ENCODE assay signal across 19 cellular contexts in the genomic region with DNA sequence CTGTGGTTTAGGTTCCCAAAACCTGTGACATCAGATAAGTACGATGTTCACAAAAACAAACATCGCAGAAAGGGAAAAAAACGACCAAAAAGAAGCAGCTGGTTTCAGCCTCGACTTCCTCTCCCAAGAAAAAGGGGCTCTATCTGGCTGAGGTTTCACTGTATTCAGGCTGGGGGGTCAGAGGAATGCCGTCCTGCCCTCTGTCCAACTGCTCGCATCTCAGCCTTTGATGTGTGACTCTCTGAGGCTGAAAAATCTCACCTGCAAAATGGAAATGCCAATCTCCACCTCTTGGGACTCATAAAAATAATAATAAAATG.
A peak's percentile ranks its signal among the peaks of the same experiment; 100 is the strongest.
DNase-seq lines count a peak whose midpoint lies in the region; ATAC-seq and TF ChIP-seq lines count a peak whose summit lies in the region.
"Had no signal": no experiment of that assay in that cellular context is flagged by ENCODE, and none has a peak within 500 bp of the region (broad histone marks: within the 10 kb centered on the region; RNA-seq: fewer than 3 reads in every experiment).

No MANE protein-coding gene starts in this region.

- TF ChIP-seq POLR2A in IMR-90 (IDR thresholded peaks at IDR 0.05; ENCODE audit: low read depth, low read length) (no peak), spleen (IDR thresholded peaks at IDR 0.05) (no peak), lower leg skin (IDR thresholded peaks at IDR 0.05) (no peak)

- dilution Hi-C loops in IMR-90 (cut with HindIII; ENCODE audit: low sequenced_read_pairs, unreplicated experiment) = no loop called here

- H4K5ac ChIP-seq in IMR-90 (ENCODE audit: low read depth, low read length) = no peak overlapping the region

- no peaks in the 10 kb centered on the region for H3K9me1 ChIP-seq in IMR-90 (ENCODE audit: insufficient read depth, low read length)

- no peaks in the 10 kb centered on the region for H3K36me3 Mint-ChIP-seq in activated T-cell treated with anti-CD3 and anti-CD28 coated beads, Interleukin-2, amount 50 U/mL, for 72 hours (ENCODE audit: insufficient read depth in 2 of 2)
- H3K36me3 Mint-ChIP-seq in activated naive CD8-positive, alpha-beta T cell treated with anti-CD3 and anti-CD28 coated beads for 36 hours = no peaks in the 10 kb centered on the region
- H3K36me3 Mint-ChIP-seq: WTC11 had no signal

- intact Hi-C loops in IMR-90 (cut with micrococcal nuclease) (no loop called here), spleen (cut with DNase I; ENCODE audit: low total_unique reads) (no loop called here), lower leg skin (cut with DNase I; ENCODE audit: low total_unique reads) (no loop called here), left colon (cut with DNase I, micrococcal nuclease) (no loop called here)

- H3K27me3 ChIP-seq in IMR-90 (ENCODE audit: control insufficient read depth, insufficient read depth, low read length) (no peaks in the 10 kb centered on the region), spleen (replicated peaks in 1 of 7) (peaks cover 0 to 21% (median 8%) of the 10 kb centered on the region in 7 donors)
- H3K27me3 ChIP-seq: breast epithelium, esophagus squamous epithelium had no signal

- no peak overlapping the region for H2AK9ac ChIP-seq in IMR-90 (replicated peaks; ENCODE audit: low read depth, low read length, poor library complexity)

- H3K56ac ChIP-seq in IMR-90 (ENCODE audit: extremely low read depth, insufficient read depth, low read length) = no peak overlapping the region

- no peaks in the 10 kb centered on the region for H3K79me1 ChIP-seq in IMR-90 (ENCODE audit: low read depth in 1 of 2, low read length in 2 of 2)

- CTCF ChIA-PET in IMR-90 (lab: Yijun Ruan, JAX) = no interaction called here

- no peak overlapping the region for H3K27ac ChIP-seq in IMR-90 (ENCODE audit: insufficient read depth, low read length)
- H3K27ac ChIP-seq in spleen = peak overlapping the region in 5 of 8 donors; percentile 28 to 64 (median 41)
- H3K27ac ChIP-seq: breast epithelium, C4-2B, esophagus squamous epithelium, RWPE1, SK-N-MC had no signal

- H3K4me3 ChIP-seq in IMR-90 (ENCODE audit: insufficient read depth, low read depth, low read length) (no peak overlapping the region), spleen (no peak overlapping the region), lower leg skin (ENCODE audit: low read depth, poor library complexity, severe bottlenecking) (no peak overlapping the region)
- H3K4me3 ChIP-seq: breast epithelium, esophagus squamous epithelium, SK-N-MC, skin epidermis had no signal

- no peak overlapping the region for H4K8ac ChIP-seq in IMR-90 (ENCODE audit: low read depth in 2 of 2, low read length in 2 of 2)

- peaks cover 94% of the 10 kb centered on the region for H3K4me1 Mint-ChIP-seq in activated T-cell treated with anti-CD3 and anti-CD28 coated beads, Interleukin-2, amount 50 U/mL, for 72 hours (ENCODE audit: low read depth)
- peaks cover 30% of the 10 kb centered on the region for H3K4me1 Mint-ChIP-seq in activated naive CD8-positive, alpha-beta T cell treated with anti-CD3 and anti-CD28 coated beads for 36 hours
- H3K4me1 Mint-ChIP-seq: WTC11 had no signal

- peak overlapping the region; percentile 40 to 71 for H3K4me3 Mint-ChIP-seq in activated T-cell treated with anti-CD3 and anti-CD28 coated beads, Interleukin-2, amount 50 U/mL, for 72 hours
- H3K4me3 Mint-ChIP-seq in activated naive CD8-positive, alpha-beta T cell treated with anti-CD3 and anti-CD28 coated beads for 36 hours = peak overlapping the region; percentile 15
- H3K4me3 Mint-ChIP-seq: IgD-negative memory B cell, WTC11 had no signal

- no peak overlapping the region for H3K27ac Mint-ChIP-seq in activated T-cell treated with anti-CD3 and anti-CD28 coated beads, Interleukin-2, amount 50 U/mL, for 72 hours
- H3K27ac Mint-ChIP-seq in activated naive CD8-positive, alpha-beta T cell treated with anti-CD3 and anti-CD28 coated beads for 36 hours = peak overlapping the region; percentile 10
- H3K27ac Mint-ChIP-seq: IgD-negative memory B cell had no signal

- H3K23ac ChIP-seq in IMR-90 (ENCODE audit: low read depth, low read length) = no peak overlapping the region

- H3K18ac ChIP-seq in IMR-90 (ENCODE audit: low read depth, low read length) = no peak overlapping the region

- H2AK5ac ChIP-seq in IMR-90 (ENCODE audit: low read depth, low read length) = no peak overlapping the region

- no peak overlapping the region for H3K9ac ChIP-seq in IMR-90 (ENCODE audit: low read depth, low read length)

- no peak overlapping the region for H2BK20ac ChIP-seq in IMR-90 (ENCODE audit: low read depth, low read length)

- DNase-seq in activated T-cell treated with anti-CD3 and anti-CD28 coated beads, Interleukin-2, amount 50 U/mL, for 72 hours = no peak
- DNase-seq in activated T-cell treated with anti-CD3 and anti-CD28 coated beads, Interleukin-2, amount 50 U/mL, for 48 hours = no peak
- DNase-seq in IMR-90 = no peak
- no peak for DNase-seq in activated naive CD8-positive, alpha-beta T cell treated with anti-CD3 and anti-CD28 coated beads for 36 hours
- no peak for DNase-seq in spleen
- DNase-seq in lower leg skin (ENCODE audit: low spot score in 2 of 2) = no peak
- DNase-seq in left colon = no peak
- no peak for DNase-seq in SW 1271 (lab: John Stamatoyannopoulos, UW)
- DNase-seq: amygdala, esophagus squamous epithelium, mesendoderm, NCI-H446 treated with DMSO at 0.1 percent for 48 hours had no signal

- H2BK5ac ChIP-seq in IMR-90 (ENCODE audit: low read depth, low read length, poor library complexity, severe bottlenecking) = no peak overlapping the region

- H4K20me1 ChIP-seq in IMR-90 (ENCODE audit: insufficient read depth, low read length) = no peaks in the 10 kb centered on the region

- no peak overlapping the region for H2AFZ ChIP-seq in IMR-90 (replicated peaks; ENCODE audit: low read length, poor library complexity)

- no peak for TF ChIP-seq RAD21 in IMR-90 (IDR thresholded peaks at IDR 0.05; ENCODE audit: low read length)

- H3K4me2 ChIP-seq in IMR-90 (ENCODE audit: low read depth, low read length) = no peak overlapping the region

- H3K14ac ChIP-seq in IMR-90 (replicated peaks; ENCODE audit: low read depth, low read length) = 0 out of 2 replicates have a peak overlapping the region, but pooled peaks have one; percentile 29

- BruUV-seq in IMR-90 (replicated peaks; lab: Mats Ljungman, UMichigan) = no TSS peak

- no peak overlapping the region for H2BK15ac ChIP-seq in IMR-90 (ENCODE audit: low read depth, low read length)

- H3K9me3 Mint-ChIP-seq in activated T-cell treated with anti-CD3 and anti-CD28 coated beads, Interleukin-2, amount 50 U/mL, for 72 hours = no peaks in the 10 kb centered on the region
- no peaks in the 10 kb centered on the region for H3K9me3 Mint-ChIP-seq in activated naive CD8-positive, alpha-beta T cell treated with anti-CD3 and anti-CD28 coated beads for 36 hours
- H3K9me3 Mint-ChIP-seq: IgD-negative memory B cell, WTC11 had no signal

- POLR2A ChIA-PET in IMR-90 (lab: Charles Lee; ENCODE audit: unreplicated experiment) = no interaction called here

- WGBS in IMR-90 (ENCODE audit: extremely low coverage in 2 of 2, insufficient read length in 1 of 2), 2 experiments = no CpG with 5 or more reads among the region's 6 CpGs
- 20 to 37% (median 30%) methylated on average over 6 of the region's 6 CpGs for WGBS in spleen, 5 donors
- WGBS in lower leg skin, 2 donors = 69 to 72% methylated on average over 6 of the region's 6 CpGs

- TF ChIP-seq CTCF in IMR-90 (conservative IDR thresholded peaks at IDR 0.05; ENCODE audit: low read depth, low read length) (no peak), spleen (IDR thresholded peaks at IDR 0.05 in 8 of 11, conservative IDR thresholded peaks at IDR 0.05 in 3 of 11) (no peak), lower leg skin (IDR thresholded peaks at IDR 0.05) (no peak)

- H3K9me3 ChIP-seq in IMR-90 (ENCODE audit: control insufficient read depth, insufficient read depth, low read length) (no peaks in the 10 kb centered on the region), spleen (no peaks in the 10 kb centered on the region)
- H3K9me3 ChIP-seq: breast epithelium, esophagus squamous epithelium had no signal

- no peak for ATAC-seq in activated T-cell treated with anti-CD3 and anti-CD28 coated beads, Interleukin-2, amount 50 U/mL, for 72 hours (replicated peaks in 1 of 2)
- ATAC-seq in IMR-90 (ENCODE audit: low read depth) = no peak
- ATAC-seq in left colon = no peak
- ATAC-seq: WTC11 had no signal

- no peaks in the 10 kb centered on the region for H3K27me3 Mint-ChIP-seq in activated T-cell treated with anti-CD3 and anti-CD28 coated beads, Interleukin-2, amount 50 U/mL, for 72 hours (ENCODE audit: low read depth)
- peaks cover 16% of the 10 kb centered on the region for H3K27me3 Mint-ChIP-seq in activated naive CD8-positive, alpha-beta T cell treated with anti-CD3 and anti-CD28 coated beads for 36 hours

- in situ Hi-C loops in IMR-90 (cut with MboI; ENCODE audit: low sequenced_read_pairs) = no loop called here

- no peaks in the 10 kb centered on the region for H3K36me3 ChIP-seq in IMR-90 (ENCODE audit: control insufficient read depth, insufficient read depth, low read length)
- no peaks in the 10 kb centered on the region for H3K36me3 ChIP-seq in spleen
- H3K36me3 ChIP-seq: breast epithelium, esophagus squamous epithelium had no signal

- no peaks in the 10 kb centered on the region for H3K4me1 ChIP-seq in IMR-90 (ENCODE audit: control insufficient read depth, insufficient read depth, low read length)
- peaks cover 9 to 65% (median 35%) of the 10 kb centered on the region in 6 donors for H3K4me1 ChIP-seq in spleen
- H3K4me1 ChIP-seq: breast epithelium had no signal

- no peak overlapping the region for H3K4ac ChIP-seq in IMR-90 (ENCODE audit: low read depth, low read length)

- no peak overlapping the region for H4K91ac ChIP-seq in IMR-90 (ENCODE audit: insufficient read depth, low read depth, low read length)

- no peak overlapping the region for H2BK120ac ChIP-seq in IMR-90 (ENCODE audit: low read depth, low read length)

TF ChIP-seq in IMR-90, 13 proteins besides CTCF, POLR2A, EP300 and RAD21 (continues in another document):
- TF ChIP-seq BHLHE40 (IDR thresholded peaks at IDR 0.05; ENCODE audit: low read depth, low read length) = no peak
- TF ChIP-seq, protein P1, sequence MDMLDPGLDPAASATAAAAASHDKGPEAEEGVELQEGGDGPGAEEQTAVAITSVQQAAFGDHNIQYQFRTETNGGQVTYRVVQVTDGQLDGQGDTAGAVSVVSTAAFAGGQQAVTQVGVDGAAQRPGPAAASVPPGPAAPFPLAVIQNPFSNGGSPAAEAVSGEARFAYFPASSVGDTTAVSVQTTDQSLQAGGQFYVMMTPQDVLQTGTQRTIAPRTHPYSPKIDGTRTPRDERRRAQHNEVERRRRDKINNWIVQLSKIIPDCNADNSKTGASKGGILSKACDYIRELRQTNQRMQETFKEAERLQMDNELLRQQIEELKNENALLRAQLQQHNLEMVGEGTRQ (IDR thresholded peaks at IDR 0.05; ENCODE audit: low read depth, low read length) = no peak
- no peak for TF ChIP-seq RFX5 (IDR thresholded peaks at IDR 0.05; ENCODE audit: low read depth, low read length)
